In genomic region chr2:152497481-152498052, GRCh38 we compare ENCODE assay signal across 10 cellular contexts.
DNase-seq lines count a peak whose midpoint lies in the region; ATAC-seq and TF ChIP-seq lines count a peak whose summit lies in the region.
"Had no signal": no experiment of that assay in that cellular context is flagged by ENCODE, and none has a peak within 500 bp of the region (broad histone marks: within the 10 kb centered on the region; RNA-seq: fewer than 3 reads in every experiment).

No MANE protein-coding gene starts in this region.

- TF ChIP-seq CTCF in BE2C (IDR thresholded peaks at IDR 0.05; ENCODE audit: low read depth, low read length) (no peak), fibroblast of pulmonary artery (IDR thresholded peaks at IDR 0.05; ENCODE audit: low read length, missing control alignments) (no peak), vagina (IDR thresholded peaks at IDR 0.05) (no peak)

- no peak overlapping the region for H3K27ac Mint-ChIP-seq in activated T-helper 1 cell treated with anti-CD3 and anti-CD28 coated beads, Interleukin-12 subunit alpha, Interleukin-12 subunit beta, Interleukin-2, Interleukin-4 antibody, amounts not matched to agents 30 ng/mL and 10 ng/mL and 1 ng/mL, durations not matched to agents 14 hours and 24 hours and 36 hours
- H3K27ac Mint-ChIP-seq: activated naive CD8-positive, alpha-beta T cell treated with anti-CD3 and anti-CD28 coated beads, Interleukin-2, amount 10 ng/mL, durations not matched to agents 7 days and 5 days had no signal

- DNase-seq in BE2C: peak; percentile 49
- peak; percentile 79 for DNase-seq in NCI-H2029 treated with DMSO at 0.1 percent for 48 hours (lab: John Stamatoyannopoulos, UW)
- peak; percentile 76 for DNase-seq in fibroblast of pulmonary artery (ENCODE audit: low read depth)
- no peak for DNase-seq in vagina (ENCODE audit: extremely low spot score in 2 of 2)
- no peak for DNase-seq in activated T-helper 1 cell treated with anti-CD3 and anti-CD28 coated beads, Interleukin-12 subunit alpha, Interleukin-12 subunit beta, Interleukin-2, Interleukin-4 antibody, amounts not matched to agents 30 ng/mL and 10 ng/mL and 1 ng/mL, durations not matched to agents 14 hours and 24 hours and 36 hours (ENCODE audit: low spot score)
- DNase-seq in NCI-H526 treated with DMSO at 0.1 percent for 48 hours (lab: John Stamatoyannopoulos, UW): no peak
- no peak for DNase-seq in stimulated activated naive CD4-positive, alpha-beta T cell (lab: John Stamatoyannopoulos, UW)
- DNase-seq: activated naive CD8-positive, alpha-beta T cell treated with anti-CD3 and anti-CD28 coated beads, Interleukin-2, amount 10 ng/mL, durations not matched to agents 7 days and 5 days had no signal

- H3K4me3 ChIP-seq in BE2C (ENCODE audit: low read depth, low read length) (no peak overlapping the region), fibroblast of pulmonary artery (replicated peaks; ENCODE audit: low read depth, low read length) (no peak overlapping the region), vagina (no peak overlapping the region)

- H3K4me3 Mint-ChIP-seq in activated T-helper 1 cell treated with anti-CD3 and anti-CD28 coated beads, Interleukin-12 subunit alpha, Interleukin-12 subunit beta, Interleukin-2, Interleukin-4 antibody, amounts not matched to agents 30 ng/mL and 10 ng/mL and 1 ng/mL, durations not matched to agents 14 hours and 24 hours and 36 hours: no peak overlapping the region
- H3K4me3 Mint-ChIP-seq: activated naive CD8-positive, alpha-beta T cell treated with anti-CD3 and anti-CD28 coated beads, Interleukin-2, amount 10 ng/mL, durations not matched to agents 7 days and 5 days had no signal

- peaks cover 4% of the 10 kb centered on the region for H3K27me3 Mint-ChIP-seq in activated T-helper 1 cell treated with anti-CD3 and anti-CD28 coated beads, Interleukin-12 subunit alpha, Interleukin-12 subunit beta, Interleukin-2, Interleukin-4 antibody, amounts not matched to agents 30 ng/mL and 10 ng/mL and 1 ng/mL, durations not matched to agents 14 hours and 24 hours and 36 hours (ENCODE audit: insufficient read depth)

- no peaks in the 10 kb centered on the region for H3K9me3 Mint-ChIP-seq in activated T-helper 1 cell treated with anti-CD3 and anti-CD28 coated beads, Interleukin-12 subunit alpha, Interleukin-12 subunit beta, Interleukin-2, Interleukin-4 antibody, amounts not matched to agents 30 ng/mL and 10 ng/mL and 1 ng/mL, durations not matched to agents 14 hours and 24 hours and 36 hours
- H3K9me3 Mint-ChIP-seq: activated naive CD8-positive, alpha-beta T cell treated with anti-CD3 and anti-CD28 coated beads, Interleukin-2, amount 10 ng/mL, durations not matched to agents 7 days and 5 days had no signal

- H3K9me3 ChIP-seq in BE2C: no peaks in the 10 kb centered on the region
- H3K9me3 ChIP-seq in vagina: no peaks in the 10 kb centered on the region
- H3K9me3 ChIP-seq: neutrophil had no signal

- TF ChIP-seq POLR2A in vagina (IDR thresholded peaks at IDR 0.05): no peak

- no peaks in the 10 kb centered on the region for H3K36me3 Mint-ChIP-seq in activated T-helper 1 cell treated with anti-CD3 and anti-CD28 coated beads, Interleukin-12 subunit alpha, Interleukin-12 subunit beta, Interleukin-2, Interleukin-4 antibody, amounts not matched to agents 30 ng/mL and 10 ng/mL and 1 ng/mL, durations not matched to agents 14 hours and 24 hours and 36 hours (ENCODE audit: low read depth)
- H3K36me3 Mint-ChIP-seq: activated naive CD8-positive, alpha-beta T cell treated with anti-CD3 and anti-CD28 coated beads, Interleukin-2, amount 10 ng/mL, durations not matched to agents 7 days and 5 days had no signal

- no peaks in the 10 kb centered on the region for H3K27me3 ChIP-seq in BE2C
- no peaks in the 10 kb centered on the region for H3K27me3 ChIP-seq in vagina
- H3K27me3 ChIP-seq: neutrophil had no signal

- intact Hi-C loops in vagina (cut with DNase I): no loop called here
- intact Hi-C loops in activated T-helper 1 cell treated with anti-CD3 and anti-CD28 coated beads, Interleukin-12 subunit alpha, Interleukin-12 subunit beta, Interleukin-2, Interleukin-4 antibody, amounts not matched to agents 30 ng/mL and 10 ng/mL and 1 ng/mL, durations not matched to agents 14 hours and 24 hours and 36 hours (cut with micrococcal nuclease): no loop called here

- H3K4me1 Mint-ChIP-seq in activated T-helper 1 cell treated with anti-CD3 and anti-CD28 coated beads, Interleukin-12 subunit alpha, Interleukin-12 subunit beta, Interleukin-2, Interleukin-4 antibody, amounts not matched to agents 30 ng/mL and 10 ng/mL and 1 ng/mL, durations not matched to agents 14 hours and 24 hours and 36 hours (ENCODE audit: low read depth): peaks cover 18% of the 10 kb centered on the region
- H3K4me1 Mint-ChIP-seq: activated naive CD8-positive, alpha-beta T cell treated with anti-CD3 and anti-CD28 coated beads, Interleukin-2, amount 10 ng/mL, durations not matched to agents 7 days and 5 days had no signal

- H3K4me1 ChIP-seq in BE2C (no peaks in the 10 kb centered on the region), vagina (peaks cover 23% of the 10 kb centered on the region)

- H3K36me3 ChIP-seq in BE2C: no peaks in the 10 kb centered on the region
- H3K36me3 ChIP-seq in vagina: no peaks in the 10 kb centered on the region
- H3K36me3 ChIP-seq: neutrophil had no signal

- ATAC-seq in GM21825 (IDR thresholded peaks at IDR 0.05; ENCODE audit: unreplicated experiment): peak; percentile 59

- no peak overlapping the region for H3K27ac ChIP-seq in vagina
- H3K27ac ChIP-seq: neutrophil had no signal

Comparison
In these comparisons a context has a peak if more than half of its experiments do, and no peak if none do; other contexts are left out.
1. DNase-seq: peak in BE2C (single experiment), NCI-H2029 treated with DMSO at 0.1 percent for 48 hours (single experiment) and fibroblast of pulmonary artery (single experiment); none in vagina (0 of 2), activated T-helper 1 cell treated with anti-CD3 and anti-CD28 coated beads, Interleukin-12 subunit alpha, Interleukin-12 subunit beta, Interleukin-2, Interleukin-4 antibody, amounts not matched to agents 30 ng/mL and 10 ng/mL and 1 ng/mL, durations not matched to agents 14 hours and 24 hours and 36 hours (single experiment), NCI-H526 treated with DMSO at 0.1 percent for 48 hours (single experiment) and stimulated activated naive CD4-positive, alpha-beta T cell (0 of 6).